Comparison of ENCODE assay signal across 9 cellular contexts in the genomic region with DNA sequence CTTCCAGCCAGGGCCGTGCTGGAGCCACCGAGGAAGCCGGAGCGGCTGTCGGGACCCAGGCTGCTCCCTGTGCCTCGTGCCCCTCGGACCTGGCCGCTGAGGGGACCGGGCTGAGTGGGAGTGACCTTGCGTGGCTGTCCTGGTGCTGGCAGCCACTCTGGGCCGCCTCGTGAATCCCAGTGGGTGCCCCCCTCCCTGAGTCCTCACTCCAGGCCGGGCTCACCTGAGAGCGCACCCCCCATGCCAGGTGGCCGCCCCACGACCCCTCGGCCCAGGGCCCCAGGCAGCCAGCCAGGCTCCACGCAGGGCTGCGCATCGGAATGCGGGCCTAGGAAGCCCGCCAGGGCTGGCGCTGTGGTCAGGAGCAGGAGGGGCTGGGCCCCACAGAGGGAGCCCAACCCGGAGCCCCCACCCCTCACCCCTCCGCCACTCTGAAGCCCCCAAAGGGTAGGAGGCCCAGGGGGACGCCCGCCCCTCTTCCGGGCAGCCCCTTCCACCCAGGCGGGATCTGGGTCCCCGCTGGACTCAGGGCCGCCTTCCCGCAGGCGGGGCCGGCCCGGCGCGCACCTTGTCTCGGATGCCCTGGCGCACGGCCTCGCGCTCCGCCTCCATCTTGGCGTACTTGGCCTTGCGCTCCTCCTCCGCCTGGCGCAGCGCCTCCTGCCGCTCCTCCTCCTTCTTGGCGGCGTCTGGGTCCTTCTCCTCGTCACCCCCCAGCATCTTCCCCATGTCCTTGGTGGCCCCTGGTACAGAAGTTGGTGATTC. TPM values are rescaled to one million over a fixed set of nuclear protein-coding genes. Genes with fewer than 3 reads are reported as not detected.
DNase-seq lines count a peak whose midpoint lies in the region; ATAC-seq and TF ChIP-seq lines count a peak whose summit lies in the region.
"Had no signal": no experiment of that assay in that cellular context is flagged by ENCODE, and none has a peak within 500 bp of the region (broad histone marks: within the 10 kb centered on the region; RNA-seq: fewer than 3 reads in every experiment).

No MANE protein-coding gene starts in this region.

- peak overlapping the region; percentile 13; the same call in 1 of the 2 replicates for H2AFZ ChIP-seq in OCI-LY7 (ENCODE audit: low read length)

- H3K36me3 Mint-ChIP-seq in naive thymus-derived CD8-positive, alpha-beta T cell, result no peaks in the 10 kb centered on the region

- no peak for TF ChIP-seq CTCF in 22Rv1 (IDR thresholded peaks at IDR 0.05)
- TF ChIP-seq CTCF in OCI-LY7 (conservative IDR thresholded peaks at IDR 0.05; ENCODE audit: low read length), result 0 out of 2 replicates have a peak, but pooled peaks have one; percentile 22

- intact Hi-C loops in OCI-LY7 (cut with micrococcal nuclease; ENCODE audit: unreplicated experiment), result no loop called here

- ATAC-seq in naive thymus-derived CD8-positive, alpha-beta T cell, result peak; percentile 56 to 69
- no peak for ATAC-seq in GM21447 (IDR thresholded peaks at IDR 0.05; ENCODE audit: unreplicated experiment)
- ATAC-seq in GM21619 (IDR thresholded peaks at IDR 0.05; ENCODE audit: unreplicated experiment), result no peak
- ATAC-seq in HG02852 (IDR thresholded peaks at IDR 0.05; ENCODE audit: unreplicated experiment), result no peak

- H3K4me2 ChIP-seq in OCI-LY7 (ENCODE audit: low read length), result peak overlapping the region; percentile 66; the same call in 1 of the 2 replicates

- no peaks in the 10 kb centered on the region for H3K9me2 ChIP-seq in OCI-LY7 (ENCODE audit: insufficient read depth, low read length)

- H3K4me3 ChIP-seq in OCI-LY7 (ENCODE audit: low read depth, low read length, poor library complexity, severe bottlenecking), result no peak overlapping the region
- H3K4me3 ChIP-seq: BLaER1 treated with 17β-estradiol and CSF1 and Interleukin-3, amounts not matched to agents 10 nM and 100 nM had no signal

- peaks cover 23 to 52% (median 37%) of the 10 kb centered on the region in 5 donors for H3K27me3 Mint-ChIP-seq in naive thymus-derived CD8-positive, alpha-beta T cell

- H3K27ac ChIP-seq in 22Rv1, result peak overlapping the region; percentile 72
- no peak overlapping the region for H3K27ac ChIP-seq in OCI-LY7 (ENCODE audit: low read depth, low read length, poor library complexity, severe bottlenecking)
- H3K27ac ChIP-seq: BLaER1 treated with 17β-estradiol and CSF1 and Interleukin-3, amounts not matched to agents 10 nM and 100 nM had no signal

- peak overlapping the region in 8 of 10 donors; percentile 58 to 72 (median 66) for H3K4me3 Mint-ChIP-seq in naive thymus-derived CD8-positive, alpha-beta T cell

- no TSS peak for BruUV-seq in OCI-LY7 (replicated peaks; lab: Mats Ljungman, UMichigan)

- peaks cover 57% of the 10 kb centered on the region for H3K4me1 ChIP-seq in OCI-LY7 (ENCODE audit: insufficient read depth, low read length, poor library complexity, severe bottlenecking)

- H3K79me2 ChIP-seq in OCI-LY7 (ENCODE audit: insufficient read depth, low read depth, low read length), result no peaks in the 10 kb centered on the region

- no peak for DNase-seq in OCI-LY7 (ENCODE audit: low spot score)
- peak; percentile 77 for DNase-seq in astrocyte of the hippocampus (ENCODE audit: low read depth, low spot score)
- no peak for DNase-seq in naive thymus-derived CD8-positive, alpha-beta T cell
- DNase-seq in NCI-H187 (lab: John Stamatoyannopoulos, UW), result no peak

- POLR2A ChIA-PET in OCI-LY7 (lab: Charles Lee), result no interaction called here
- POLR2A ChIA-PET in naive thymus-derived CD8-positive, alpha-beta T cell (lab: Charles Lee), result no interaction called here

- no peaks in the 10 kb centered on the region for H3K9me3 Mint-ChIP-seq in naive thymus-derived CD8-positive, alpha-beta T cell

- peaks cover 16 to 30% (median 30%) of the 10 kb centered on the region in 4 donors for H3K4me1 Mint-ChIP-seq in naive thymus-derived CD8-positive, alpha-beta T cell

- H3K36me3 ChIP-seq in OCI-LY7 (ENCODE audit: insufficient read depth, low read length), result no peaks in the 10 kb centered on the region
- H3K36me3 ChIP-seq: BLaER1 treated with 17β-estradiol and CSF1 and Interleukin-3, amounts not matched to agents 10 nM and 100 nM had no signal

- no peaks in the 10 kb centered on the region for H3K9me3 ChIP-seq in OCI-LY7 (ENCODE audit: low read length)
- H3K9me3 ChIP-seq: BLaER1 treated with 17β-estradiol and CSF1 and Interleukin-3, amounts not matched to agents 10 nM and 100 nM had no signal

- peak overlapping the region in 1 of 10 donors; percentile 12 for H3K27ac Mint-ChIP-seq in naive thymus-derived CD8-positive, alpha-beta T cell

- no peaks in the 10 kb centered on the region for H4K20me1 ChIP-seq in OCI-LY7 (ENCODE audit: insufficient read depth, low read length)

- CTCF ChIA-PET in OCI-LY7 (lab: Charles Lee; ENCODE audit: unreplicated experiment), result no interaction called here

RNA-seq across cellular contexts. Expression of a gene that starts 33.9 kb away (rescaled TPM):
- 0.25 and 0.57 TPM in 2 replicates for total RNA-seq in OCI-LY7 (2014; rRNA removed; shearing (Covaris generic))
- total RNA-seq in OCI-LY7 (2022), result 0.21 and 0.28 TPM in 2 replicates
- total RNA-seq in naive thymus-derived CD8-positive, alpha-beta T cell, result under 1 TPM in 1 of 2 experiments, not detected in 1; 0.29 TPM
- not detected for polyA plus RNA-seq in naive thymus-derived CD8-positive, alpha-beta T cell

Comparison
In these comparisons a context has a peak if more than half of its experiments do, and no peak if none do; other contexts are left out.
1. ATAC-seq: peak in naive thymus-derived CD8-positive, alpha-beta T cell (2 of 2); none in GM21447 (single experiment), GM21619 (single experiment) and HG02852 (single experiment).